ENCODE assay signal across 21 cellular contexts in genomic region chr13:35694549-35695233, GRCh38.
"Had no signal": no experiment of that assay in that cellular context is flagged by ENCODE, and none has a peak within 500 bp of the region (broad histone marks: within the 10 kb centered on the region; RNA-seq: fewer than 3 reads in every experiment).

No MANE protein-coding gene starts in this region.

- H3K27me3 Mint-ChIP-seq: central memory CD8-positive, alpha-beta T cell had no signal

- H3K4me1 Mint-ChIP-seq: central memory CD8-positive, alpha-beta T cell; natural killer cell; stimulated activated naive CD8-positive, alpha-beta T cell treated with anti-CD3 and anti-CD28 coated beads, Interleukin-15, amount 100 ng/mL, for 72 hours had no signal

- ATAC-seq: activated CD4-positive, CD25-positive, alpha-beta regulatory T cell treated with anti-CD3 and anti-CD28 coated beads, Interleukin-2, amount 50 U/mL, for 24 hours; body of pancreas; foreskin keratinocyte; natural killer cell; stimulated activated naive CD8-positive, alpha-beta T cell treated with anti-CD3 and anti-CD28 coated beads, Interleukin-15, amount 100 ng/mL, for 72 hours; upper lobe of right lung had no signal

- H3K36me3 ChIP-seq: thoracic aorta, upper lobe of right lung had no signal

- H3K4me3 ChIP-seq: body of pancreas, thoracic aorta, upper lobe of right lung had no signal

- H3K36me3 Mint-ChIP-seq: activated naive CD8-positive, alpha-beta T cell; natural killer cell had no signal

- H3K9me3 ChIP-seq: body of pancreas, thoracic aorta, upper lobe of right lung had no signal

- H3K27me3 ChIP-seq: body of pancreas, foreskin keratinocyte, upper lobe of right lung had no signal

- H3K27ac ChIP-seq: body of pancreas, foreskin keratinocyte, thoracic aorta, upper lobe of right lung had no signal

- DNase-seq: activated CD4-positive, alpha-beta T cell treated with anti-CD3 and anti-CD28 coated beads, Interleukin-2, amount 50 U/mL, for 1 hour; activated CD8-positive, alpha-beta memory T cell treated with anti-CD3 and anti-CD28 coated beads for 24 hours; activated gamma-delta T cell treated with Interleukin-2 at 50 U/mL for 16 hours; amygdala; body of pancreas; cortex of kidney; effector memory CD4-positive, alpha-beta T cell; foreskin keratinocyte; glutamatergic neuron; mesenchymal stem cell; natural killer cell; posterior cingulate gyrus; small intestine; stimulated activated CD4-positive, alpha-beta T cell treated with anti-CD3 and anti-CD28 coated beads, Interleukin-4, amount 100 ng/mL, for 4 hours; stimulated activated naive CD8-positive, alpha-beta T cell treated with anti-CD3 and anti-CD28 coated beads, Interleukin-15, amount 100 ng/mL, for 72 hours; upper lobe of right lung had no signal

- H3K4me1 ChIP-seq: body of pancreas, foreskin keratinocyte, upper lobe of right lung had no signal

- H3K27ac Mint-ChIP-seq: activated naive CD8-positive, alpha-beta T cell; natural killer cell; stimulated activated naive CD8-positive, alpha-beta T cell treated with anti-CD3 and anti-CD28 coated beads, Interleukin-15, amount 100 ng/mL, for 72 hours; T-helper 2 cell treated with Interferon-gamma antibody and Interleukin-4, amounts not matched to agents 5 μg/mL and 100 μg/mL, for 36 hours had no signal

- H3K9me3 Mint-ChIP-seq: natural killer cell; stimulated activated naive CD8-positive, alpha-beta T cell treated with anti-CD3 and anti-CD28 coated beads, Interleukin-15, amount 100 ng/mL, for 72 hours; T-helper 2 cell treated with Interferon-gamma antibody and Interleukin-4, amounts not matched to agents 5 μg/mL and 100 μg/mL, for 36 hours had no signal

- H3K4me3 Mint-ChIP-seq: activated naive CD8-positive, alpha-beta T cell; central memory CD8-positive, alpha-beta T cell; natural killer cell; stimulated activated naive CD8-positive, alpha-beta T cell treated with anti-CD3 and anti-CD28 coated beads, Interleukin-15, amount 100 ng/mL, for 72 hours; T-helper 2 cell treated with Interferon-gamma antibody and Interleukin-4, amounts not matched to agents 5 μg/mL and 100 μg/mL, for 36 hours had no signal
